19 cellular contexts compared by ENCODE assay signal in genomic region chr6:162965366-162965765, GRCh38.
DNase-seq lines count a peak whose midpoint lies in the region; ATAC-seq and TF ChIP-seq lines count a peak whose summit lies in the region.
"Had no signal": no experiment of that assay in that cellular context is flagged by ENCODE, and none has a peak within 500 bp of the region (broad histone marks: within the 10 kb centered on the region; RNA-seq: fewer than 3 reads in every experiment).

No MANE protein-coding gene starts in this region.

- H3K27me3 ChIP-seq in GM23248 (replicated peaks; ENCODE audit: insufficient read depth), result no peaks in the 10 kb centered on the region
- no peaks in the 10 kb centered on the region for H3K27me3 ChIP-seq in SK-N-SH (ENCODE audit: insufficient read depth)
- no peaks in the 10 kb centered on the region for H3K27me3 ChIP-seq in gastroesophageal sphincter
- H3K27me3 ChIP-seq: BLaER1 had no signal

- H3K27ac ChIP-seq in GM23248, result peak overlapping the region; percentile 74
- peak overlapping the region in 1 of 2 experiments; percentile 85; a peak in 2 of 4 replicates for H3K27ac ChIP-seq in SK-N-SH (ENCODE audit: low read depth in 2 of 2, low read length in 1 of 2)
- H3K27ac ChIP-seq in gastroesophageal sphincter, result no peak overlapping the region
- H3K27ac ChIP-seq: A549, BLaER1 had no signal

- H3K4me3 ChIP-seq in GM23248 (no peak overlapping the region), SK-N-SH (ENCODE audit: low read depth in 2 of 2, low read length in 1 of 2) (no peak overlapping the region), gastroesophageal sphincter (no peak overlapping the region)
- H3K4me3 ChIP-seq: A549, BLaER1, GM23338 had no signal

- no peak for TF ChIP-seq CTCF in SK-N-SH (IDR thresholded peaks at IDR 0.05)
- no peak for TF ChIP-seq CTCF in gastroesophageal sphincter (IDR thresholded peaks at IDR 0.05)
- TF ChIP-seq CTCF in osteocyte (IDR thresholded peaks at IDR 0.05), result no peak

- H3K9me3 ChIP-seq in GM23248 (ENCODE audit: low read depth) (no peaks in the 10 kb centered on the region), SK-N-SH (no peaks in the 10 kb centered on the region), gastroesophageal sphincter (no peaks in the 10 kb centered on the region)
- H3K9me3 ChIP-seq: A549, BLaER1 had no signal

- H3K79me2 ChIP-seq in GM23248 (ENCODE audit: insufficient read depth), result no peaks in the 10 kb centered on the region
- H3K79me2 ChIP-seq in SK-N-SH (ENCODE audit: insufficient read depth), result no peaks in the 10 kb centered on the region

- CTCF ChIA-PET in SK-N-SH (lab: Yijun Ruan, JAX), result interaction anchor here (1.5 kb wide), 1 partner anchor 108 kb away, joined by 5 read pairs; no protein-coding TSS in a partner anchor

- H3K9ac ChIP-seq in GM23248 (no peak overlapping the region), SK-N-SH (no peak overlapping the region)
- H3K9ac ChIP-seq: BLaER1 had no signal

- WGBS in GM23248 (ENCODE audit: low coverage in 1 of 2, low lambda C conversion rate in 2 of 2, missing lambda C conversion rate in 2 of 2), 2 experiments, result 3 to 14% methylated on average over 1 of the region's 1 CpG
- 81% methylated on average over 1 of the region's 1 CpG for WGBS in SK-N-SH (ENCODE audit: low lambda C conversion rate)
- 70 to 100% methylated on average over 1 of the region's 1 CpG for WGBS in gastroesophageal sphincter (ENCODE audit: low coverage in 1 of 2), 2 donors

- peaks cover 27% of the 10 kb centered on the region for H3K4me1 ChIP-seq in GM23248 (ENCODE audit: insufficient read depth)
- peaks cover 2 to 12% of the 10 kb centered on the region in 2 experiments; a peak in 2 of 4 replicates for H3K4me1 ChIP-seq in SK-N-SH (ENCODE audit: control insufficient read depth in 1 of 2, insufficient read depth in 2 of 2, low read depth in 1 of 2, low read length in 1 of 2)
- H3K4me1 ChIP-seq in gastroesophageal sphincter, result no peaks in the 10 kb centered on the region
- H3K4me1 ChIP-seq: A549, BLaER1 had no signal

- TF ChIP-seq EP300 in SK-N-SH (IDR thresholded peaks at IDR 0.05; ENCODE audit: borderline replicate concordance in 1 of 2, low read depth in 1 of 2, low read length in 1 of 2) (no peak), gastroesophageal sphincter (IDR thresholded peaks at IDR 0.05) (no peak)

- no peak for TF ChIP-seq RAD21 in SK-N-SH (IDR thresholded peaks at IDR 0.05; ENCODE audit: low read length)

- peaks cover 10% of the 10 kb centered on the region for H3K9me3 Mint-ChIP-seq in osteocyte (ENCODE audit: unreplicated experiment)
- H3K9me3 Mint-ChIP-seq: GM23338 had no signal

- H3K36me3 ChIP-seq in GM23248 (ENCODE audit: low read depth) (no peaks in the 10 kb centered on the region), SK-N-SH (replicated peaks in 1 of 2; ENCODE audit: control insufficient read depth in 1 of 2, insufficient read depth in 2 of 2, low read length in 1 of 2) (no peaks in the 10 kb centered on the region), gastroesophageal sphincter (no peaks in the 10 kb centered on the region)
- H3K36me3 ChIP-seq: BLaER1 had no signal

- POLR2A ChIA-PET in SK-N-SH (lab: Yijun Ruan, JAX), result no interaction called here

- H2AFZ ChIP-seq in GM23248, result peak overlapping the region; percentile 46
- no peak overlapping the region for H2AFZ ChIP-seq in SK-N-SH (ENCODE audit: low read depth)
- H2AFZ ChIP-seq: GM23338 had no signal

- peak; percentile 7 for ATAC-seq in gastroesophageal sphincter
- ATAC-seq in GM19328 (IDR thresholded peaks at IDR 0.05; ENCODE audit: unreplicated experiment), result no peak
- ATAC-seq in HG02763 (IDR thresholded peaks at IDR 0.05; ENCODE audit: unreplicated experiment), result no peak
- no peak for ATAC-seq in GM18909 (IDR thresholded peaks at IDR 0.05; ENCODE audit: poor library complexity, unreplicated experiment)
- ATAC-seq: GM23338 had no signal

- H3K4me2 ChIP-seq in GM23248 (ENCODE audit: unreplicated experiment), result peak overlapping the region; percentile 39
- H3K4me2 ChIP-seq in SK-N-SH, result peak overlapping the region; percentile 5; the same call in 1 of the 2 replicates
- H3K4me2 ChIP-seq: A549, BLaER1, GM23338 had no signal

- no peak for TF ChIP-seq POLR2A in gastroesophageal sphincter (IDR thresholded peaks at IDR 0.05)

- in situ Hi-C loops in GM23248 (cut with MboI), result no loop called here

- H3K27me3 Mint-ChIP-seq in osteocyte (ENCODE audit: unreplicated experiment), result no peaks in the 10 kb centered on the region
- H3K27me3 Mint-ChIP-seq: CD4-positive, alpha-beta T cell had no signal

- no peak overlapping the region for H3K4me3 Mint-ChIP-seq in osteocyte (ENCODE audit: unreplicated experiment)
- H3K4me3 Mint-ChIP-seq: CD4-positive, alpha-beta T cell; GM23338 had no signal

- peaks cover 25% of the 10 kb centered on the region for H3K4me1 Mint-ChIP-seq in osteocyte (ENCODE audit: unreplicated experiment)
- H3K4me1 Mint-ChIP-seq: GM23338 had no signal

- peak overlapping the region; percentile 89 for H3K27ac Mint-ChIP-seq in osteocyte (ENCODE audit: unreplicated experiment)
- H3K27ac Mint-ChIP-seq: CD4-positive, alpha-beta T cell; GM23338 had no signal

- H3K9me2 ChIP-seq in GM23248 (ENCODE audit: insufficient read depth), result no peaks in the 10 kb centered on the region
- no peaks in the 10 kb centered on the region for H3K9me2 ChIP-seq in SK-N-SH

- H3K36me3 Mint-ChIP-seq in osteocyte (ENCODE audit: unreplicated experiment), result no peaks in the 10 kb centered on the region

- H4K20me1 ChIP-seq in GM23248 (ENCODE audit: insufficient read depth), result no peaks in the 10 kb centered on the region
- no peaks in the 10 kb centered on the region for H4K20me1 ChIP-seq in SK-N-SH (ENCODE audit: insufficient read depth)
- H4K20me1 ChIP-seq: BLaER1 had no signal

- DNase-seq in GM23248, result no peak
- no peak for DNase-seq in SK-N-SH
- DNase-seq in osteocyte (ENCODE audit: extremely low spot score, unreplicated experiment), result no peak
- DNase-seq in dermis blood vessel endothelial cell, result no peak
- DNase-seq: CD4-positive, alpha-beta T cell; DMS79; Kasumi-1; NCI-H187; NCI-H2107; NCI-H446 treated with DMSO at 0.1 percent for 48 hours; NCI-H526 treated with DMSO at 0.1 percent for 48 hours; OCI-M1 had no signal

- peaks cover 23% of the 10 kb centered on the region for H3F3A ChIP-seq in GM23248 (ENCODE audit: insufficient read depth)
- peaks cover 12% of the 10 kb centered on the region for H3F3A ChIP-seq in SK-N-SH (replicated peaks; ENCODE audit: insufficient read depth)

TF ChIP-seq in SK-N-SH, 30 proteins besides CTCF, POLR2A, EP300 and RAD21:
- TF ChIP-seq CHD2 (IDR thresholded peaks at IDR 0.05; ENCODE audit: low read length, partially characterized antibody) (no peak), MAX (IDR thresholded peaks at IDR 0.05; ENCODE audit: low read depth) (no peak), GABPA (IDR thresholded peaks at IDR 0.05; ENCODE audit: low read depth) (no peak), FOXJ3 (CRISPR knock-in tag; IDR thresholded peaks at IDR 0.05) (no peak), YY1 (IDR thresholded peaks at IDR 0.05; ENCODE audit: low read depth) (no peak), FOXM1 (IDR thresholded peaks at IDR 0.05; ENCODE audit: low read depth) (no peak), TAF1 (IDR thresholded peaks at IDR 0.05; ENCODE audit: borderline replicate concordance, low read depth, low read length) (no peak), SMC3 (IDR thresholded peaks at IDR 0.05; ENCODE audit: low read depth, low read length) (no peak), RFX5 (IDR thresholded peaks at IDR 0.05; ENCODE audit: low read length) (no peak), NFIC (IDR thresholded peaks at IDR 0.05; ENCODE audit: borderline replicate concordance) (no peak), SIN3A (IDR thresholded peaks at IDR 0.05; ENCODE audit: borderline replicate concordance, low read depth, low read length) (no peak), PBX3 (IDR thresholded peaks at IDR 0.05) (no peak), MEF2A (IDR thresholded peaks at IDR 0.05; ENCODE audit: borderline replicate concordance, low read depth) (no peak), EZH2phosphoT487 (IDR thresholded peaks at IDR 0.05; ENCODE audit: borderline replicate concordance, low read depth) (no peak), POLR2AphosphoS5 (IDR thresholded peaks at IDR 0.05; ENCODE audit: low read depth, low read length) (no peak), ELF1 (IDR thresholded peaks at IDR 0.05) (no peak), IRF3 (IDR thresholded peaks at IDR 0.05; ENCODE audit: low read depth, low read length) (no peak), RXRA (IDR thresholded peaks at IDR 0.05; ENCODE audit: borderline replicate concordance, low read depth) (no peak), GATA2 (CRISPR knock-in tag; IDR thresholded peaks at IDR 0.05) (no peak), MXI1 (IDR thresholded peaks at IDR 0.05; ENCODE audit: low read depth, low read length) (no peak)
